ENCODE assay signal across 21 cellular contexts in the genomic region with DNA sequence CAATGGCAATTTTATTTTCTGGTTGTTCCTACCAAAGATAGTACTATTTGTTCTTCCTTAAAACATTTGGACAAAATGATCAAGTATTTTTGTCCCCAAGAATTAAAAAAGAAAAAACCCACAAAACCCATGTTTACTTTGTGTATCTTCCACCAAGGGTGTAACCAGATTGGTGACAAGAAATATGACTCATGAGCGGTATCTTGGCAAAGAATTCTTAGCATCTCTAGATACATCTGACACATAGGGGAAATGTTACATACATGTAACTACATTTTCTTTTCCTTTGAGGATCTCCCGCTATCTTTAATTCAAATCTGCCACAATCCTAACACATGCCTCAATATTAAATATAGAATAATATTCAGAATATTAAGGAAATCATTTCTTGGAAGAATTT.
DNase-seq lines count a peak whose midpoint lies in the region; ATAC-seq and TF ChIP-seq lines count a peak whose summit lies in the region.
"Had no signal": no experiment of that assay in that cellular context is flagged by ENCODE, and none has a peak within 500 bp of the region (broad histone marks: within the 10 kb centered on the region; RNA-seq: fewer than 3 reads in every experiment).

No MANE protein-coding gene starts in this region.

- no peaks in the 10 kb centered on the region for H3K9me2 ChIP-seq in Karpas-422 (replicated peaks; ENCODE audit: insufficient read depth, low read length)

- H3K27ac Mint-ChIP-seq in activated T-helper 1 cell treated with anti-CD3 and anti-CD28 coated beads, Interleukin-12 subunit alpha, Interleukin-12 subunit beta, Interleukin-2, Interleukin-4 antibody, amounts not matched to agents 30 ng/mL and 10 ng/mL and 1 ng/mL, durations not matched to agents 14 hours and 24 hours and 36 hours, result no peak overlapping the region
- H3K27ac Mint-ChIP-seq: activated naive CD4-positive, alpha-beta T cell treated with anti-CD3 and anti-CD28 coated beads, Interleukin-2, amount 50 U/mL, for 24 hours; CD8-positive, alpha-beta memory T cell; effector memory CD8-positive, alpha-beta T cell; memory B cell; nephron; stimulated activated naive B cell treated with anti-CD40 and anti-IgM and Interleukin-4, amounts not matched to agents 10 μg/mL and 1 μg/mL and 100 μg/mL, for 72 hours had no signal

- H3K79me2 ChIP-seq in Karpas-422 (ENCODE audit: low read length), result no peaks in the 10 kb centered on the region

- DNase-seq in left ventricle myocardium superior (no peak), Right ventricle myocardium inferior (ENCODE audit: missing footprints) (no peak), astrocyte of the spinal cord (ENCODE audit: low read depth, low spot score) (peak; percentile 47), fibroblast of the conjunctiva (ENCODE audit: low read depth) (peak; percentile 20), Karpas-422 (no peak)
- DNase-seq in activated T-helper 1 cell treated with anti-CD3 and anti-CD28 coated beads, Interleukin-12 subunit alpha, Interleukin-12 subunit beta, Interleukin-2, Interleukin-4 antibody, amounts not matched to agents 30 ng/mL and 10 ng/mL and 1 ng/mL, durations not matched to agents 14 hours and 24 hours and 36 hours (ENCODE audit: low spot score), result no peak
- DNase-seq: activated T-cell treated with anti-CD3 and anti-CD28 coated beads, Interleukin-2, amount 50 U/mL, for 1 hour; caudate nucleus; CD8-positive, alpha-beta memory T cell; DND-41; effector memory CD8-positive, alpha-beta T cell; NCI-H2029; NCI-H526; PC-9; stimulated activated naive B cell treated with anti-CD40 and anti-IgM and Interleukin-4, amounts not matched to agents 10 μg/mL and 1 μg/mL and 100 μg/mL, for 72 hours; upper lobe of left lung had no signal

- no peaks in the 10 kb centered on the region for H3K36me3 Mint-ChIP-seq in activated T-helper 1 cell treated with anti-CD3 and anti-CD28 coated beads, Interleukin-12 subunit alpha, Interleukin-12 subunit beta, Interleukin-2, Interleukin-4 antibody, amounts not matched to agents 30 ng/mL and 10 ng/mL and 1 ng/mL, durations not matched to agents 14 hours and 24 hours and 36 hours (ENCODE audit: low read depth)
- H3K36me3 Mint-ChIP-seq: activated naive CD4-positive, alpha-beta T cell treated with anti-CD3 and anti-CD28 coated beads, Interleukin-2, amount 50 U/mL, for 24 hours; CD8-positive, alpha-beta memory T cell; memory B cell; stimulated activated naive B cell treated with anti-CD40 and anti-IgM and Interleukin-4, amounts not matched to agents 10 μg/mL and 1 μg/mL and 100 μg/mL, for 72 hours had no signal

- no peaks in the 10 kb centered on the region for H3K4me1 ChIP-seq in Karpas-422 (ENCODE audit: low read length)

- H3K4me1 Mint-ChIP-seq in activated T-helper 1 cell treated with anti-CD3 and anti-CD28 coated beads, Interleukin-12 subunit alpha, Interleukin-12 subunit beta, Interleukin-2, Interleukin-4 antibody, amounts not matched to agents 30 ng/mL and 10 ng/mL and 1 ng/mL, durations not matched to agents 14 hours and 24 hours and 36 hours (ENCODE audit: low read depth), result no peaks in the 10 kb centered on the region
- H3K4me1 Mint-ChIP-seq: activated naive CD4-positive, alpha-beta T cell treated with anti-CD3 and anti-CD28 coated beads, Interleukin-2, amount 50 U/mL, for 24 hours; CD8-positive, alpha-beta memory T cell; memory B cell; stimulated activated naive B cell treated with anti-CD40 and anti-IgM and Interleukin-4, amounts not matched to agents 10 μg/mL and 1 μg/mL and 100 μg/mL, for 72 hours had no signal

- no peak overlapping the region for H2AFZ ChIP-seq in Karpas-422 (ENCODE audit: low read length)
- H2AFZ ChIP-seq: PC-9 had no signal

- in situ Hi-C loops in astrocyte of the spinal cord (cut with HindIII; ENCODE audit: low sequenced_read_pairs), result no loop called here

- TF ChIP-seq CTCF in astrocyte of the spinal cord (IDR thresholded peaks at IDR 0.05; ENCODE audit: low read depth, low read length), result no peak

- H3K9me3 Mint-ChIP-seq in activated T-helper 1 cell treated with anti-CD3 and anti-CD28 coated beads, Interleukin-12 subunit alpha, Interleukin-12 subunit beta, Interleukin-2, Interleukin-4 antibody, amounts not matched to agents 30 ng/mL and 10 ng/mL and 1 ng/mL, durations not matched to agents 14 hours and 24 hours and 36 hours, result no peaks in the 10 kb centered on the region
- H3K9me3 Mint-ChIP-seq: activated naive CD4-positive, alpha-beta T cell treated with anti-CD3 and anti-CD28 coated beads, Interleukin-2, amount 50 U/mL, for 24 hours; nephron; stimulated activated naive B cell treated with anti-CD40 and anti-IgM and Interleukin-4, amounts not matched to agents 10 μg/mL and 1 μg/mL and 100 μg/mL, for 72 hours had no signal

- no peak overlapping the region for H3K4me2 ChIP-seq in Karpas-422 (ENCODE audit: low read depth, low read length, poor library complexity, severe bottlenecking)
- H3K4me2 ChIP-seq: PC-9 had no signal

- H3K27me3 Mint-ChIP-seq in activated T-helper 1 cell treated with anti-CD3 and anti-CD28 coated beads, Interleukin-12 subunit alpha, Interleukin-12 subunit beta, Interleukin-2, Interleukin-4 antibody, amounts not matched to agents 30 ng/mL and 10 ng/mL and 1 ng/mL, durations not matched to agents 14 hours and 24 hours and 36 hours (ENCODE audit: insufficient read depth), result no peaks in the 10 kb centered on the region
- H3K27me3 Mint-ChIP-seq: activated naive CD4-positive, alpha-beta T cell treated with anti-CD3 and anti-CD28 coated beads, Interleukin-2, amount 50 U/mL, for 24 hours; CD8-positive, alpha-beta memory T cell; effector memory CD8-positive, alpha-beta T cell; memory B cell; stimulated activated naive B cell treated with anti-CD40 and anti-IgM and Interleukin-4, amounts not matched to agents 10 μg/mL and 1 μg/mL and 100 μg/mL, for 72 hours had no signal

- H3K9ac ChIP-seq in Karpas-422 (ENCODE audit: low read length), result no peak overlapping the region

- H3K27me3 ChIP-seq in Karpas-422 (ENCODE audit: low read length), result no peaks in the 10 kb centered on the region
- H3K27me3 ChIP-seq: upper lobe of left lung had no signal

- no peak overlapping the region for H3K27ac ChIP-seq in Karpas-422 (ENCODE audit: low read length)
- H3K27ac ChIP-seq: PC-9 had no signal

- no peak overlapping the region for H3K4me3 Mint-ChIP-seq in activated T-helper 1 cell treated with anti-CD3 and anti-CD28 coated beads, Interleukin-12 subunit alpha, Interleukin-12 subunit beta, Interleukin-2, Interleukin-4 antibody, amounts not matched to agents 30 ng/mL and 10 ng/mL and 1 ng/mL, durations not matched to agents 14 hours and 24 hours and 36 hours
- H3K4me3 Mint-ChIP-seq: activated naive CD4-positive, alpha-beta T cell treated with anti-CD3 and anti-CD28 coated beads, Interleukin-2, amount 50 U/mL, for 24 hours; CD8-positive, alpha-beta memory T cell; effector memory CD8-positive, alpha-beta T cell; memory B cell; nephron; stimulated activated naive B cell treated with anti-CD40 and anti-IgM and Interleukin-4, amounts not matched to agents 10 μg/mL and 1 μg/mL and 100 μg/mL, for 72 hours had no signal

- H4K20me1 ChIP-seq in Karpas-422 (ENCODE audit: insufficient read depth, low read depth, low read length), result no peaks in the 10 kb centered on the region

- H3K4me3 ChIP-seq in astrocyte of the spinal cord (ENCODE audit: low read depth, low read length), result no peak overlapping the region
- no peak overlapping the region for H3K4me3 ChIP-seq in Karpas-422 (ENCODE audit: low read length)
- H3K4me3 ChIP-seq: PC-9, upper lobe of left lung had no signal

- intact Hi-C loops in left ventricle myocardium superior (cut with micrococcal nuclease) (no loop called here), Right ventricle myocardium inferior (cut with DNase I) (no loop called here)
- intact Hi-C loops in activated T-helper 1 cell treated with anti-CD3 and anti-CD28 coated beads, Interleukin-12 subunit alpha, Interleukin-12 subunit beta, Interleukin-2, Interleukin-4 antibody, amounts not matched to agents 30 ng/mL and 10 ng/mL and 1 ng/mL, durations not matched to agents 14 hours and 24 hours and 36 hours (cut with micrococcal nuclease), result no loop called here

- no peaks in the 10 kb centered on the region for H3K36me3 ChIP-seq in Karpas-422 (ENCODE audit: insufficient read depth, low read length)
- H3K36me3 ChIP-seq: upper lobe of left lung had no signal

- H3K9me3 ChIP-seq in Karpas-422 (ENCODE audit: low read length), result no peaks in the 10 kb centered on the region
- H3K9me3 ChIP-seq: upper lobe of left lung had no signal

- ATAC-seq in left ventricle myocardium superior, result peak; percentile 28
- ATAC-seq in Right ventricle myocardium inferior, result no peak
- ATAC-seq in GM21381 (IDR thresholded peaks at IDR 0.05; ENCODE audit: unreplicated experiment), result no peak
- ATAC-seq in HG02571 (IDR thresholded peaks at IDR 0.05; ENCODE audit: unreplicated experiment), result no peak
- ATAC-seq: effector memory CD8-positive, alpha-beta T cell; stimulated activated naive B cell treated with anti-CD40 and anti-IgM and Interleukin-4, amounts not matched to agents 10 μg/mL and 1 μg/mL and 100 μg/mL, for 72 hours had no signal

Comparison
In these comparisons a context has a peak if more than half of its experiments do, and no peak if none do; other contexts are left out.
1. DNase-seq: peak in astrocyte of the spinal cord (single experiment) and fibroblast of the conjunctiva (single experiment); none in left ventricle myocardium superior (single experiment), Right ventricle myocardium inferior (single experiment), activated T-helper 1 cell treated with anti-CD3 and anti-CD28 coated beads, Interleukin-12 subunit alpha, Interleukin-12 subunit beta, Interleukin-2, Interleukin-4 antibody, amounts not matched to agents 30 ng/mL and 10 ng/mL and 1 ng/mL, durations not matched to agents 14 hours and 24 hours and 36 hours (single experiment) and Karpas-422 (single experiment).